Comparison of ENCODE assay signal across 17 cellular contexts in genomic region chr12:19764408-19764807, GRCh38.
"Had no signal": no experiment of that assay in that cellular context is flagged by ENCODE, and none has a peak within 500 bp of the region (broad histone marks: within the 10 kb centered on the region; RNA-seq: fewer than 3 reads in every experiment).

No MANE protein-coding gene starts in this region.

- H3K27ac ChIP-seq: brain microvascular endothelial cell, neural progenitor cell, sigmoid colon, spleen, testis, upper lobe of right lung had no signal

- H3K9ac ChIP-seq: neural progenitor cell had no signal

- H2AFZ ChIP-seq: neural progenitor cell had no signal

- ATAC-seq: activated CD4-positive, alpha-beta T cell treated with anti-CD3 and anti-CD28 coated beads for 36 hours; activated CD8-positive, alpha-beta memory T cell treated with anti-CD3 and anti-CD28 coated beads, Interleukin-2, amount 10 ng/mL, durations not matched to agents 7 days and 5 days; left lobe of liver; stimulated activated naive CD8-positive, alpha-beta T cell treated with anti-CD3 and anti-CD28 coated beads, Interleukin-15, amount 100 ng/mL, for 72 hours; upper lobe of right lung had no signal

- H3K4me2 ChIP-seq: neural progenitor cell had no signal

- H3K9me3 ChIP-seq: sigmoid colon, spleen, testis, upper lobe of right lung had no signal

- H3K4me1 ChIP-seq: neural progenitor cell, spleen, testis, upper lobe of right lung had no signal

- H3K4me3 ChIP-seq: neural progenitor cell, sigmoid colon, spleen, testis, upper lobe of right lung had no signal

- DNase-seq: activated CD4-positive, alpha-beta memory T cell treated with anti-CD3 and anti-CD28 coated beads for 36 hours; activated CD4-positive, alpha-beta T cell treated with anti-CD3 and anti-CD28 coated beads for 36 hours; activated CD8-positive, alpha-beta memory T cell treated with anti-CD3 and anti-CD28 coated beads, Interleukin-2, amount 10 ng/mL, durations not matched to agents 7 days and 5 days; activated naive CD4-positive, alpha-beta T cell treated with anti-CD3 and anti-CD28 coated beads, Interleukin-2, amount 10 ng/mL, durations not matched to agents 7 days and 5 days; activated T-cell treated with anti-CD3 and anti-CD28 coated beads, Interleukin-2, amount 50 U/mL, for 1 hour; brain microvascular endothelial cell; islet precursor cell; mammary epithelial cell; naive B cell; sigmoid colon; spleen; stimulated activated naive CD8-positive, alpha-beta T cell treated with anti-CD3 and anti-CD28 coated beads, Interleukin-15, amount 100 ng/mL, for 72 hours; T-helper 2 cell; testis; upper lobe of right lung had no signal

- H3K36me3 ChIP-seq: brain microvascular endothelial cell, neural progenitor cell, sigmoid colon, spleen, upper lobe of right lung had no signal

- H3K27me3 ChIP-seq: brain microvascular endothelial cell, neural progenitor cell, sigmoid colon, spleen, testis, upper lobe of right lung had no signal
